In the genomic region with DNA sequence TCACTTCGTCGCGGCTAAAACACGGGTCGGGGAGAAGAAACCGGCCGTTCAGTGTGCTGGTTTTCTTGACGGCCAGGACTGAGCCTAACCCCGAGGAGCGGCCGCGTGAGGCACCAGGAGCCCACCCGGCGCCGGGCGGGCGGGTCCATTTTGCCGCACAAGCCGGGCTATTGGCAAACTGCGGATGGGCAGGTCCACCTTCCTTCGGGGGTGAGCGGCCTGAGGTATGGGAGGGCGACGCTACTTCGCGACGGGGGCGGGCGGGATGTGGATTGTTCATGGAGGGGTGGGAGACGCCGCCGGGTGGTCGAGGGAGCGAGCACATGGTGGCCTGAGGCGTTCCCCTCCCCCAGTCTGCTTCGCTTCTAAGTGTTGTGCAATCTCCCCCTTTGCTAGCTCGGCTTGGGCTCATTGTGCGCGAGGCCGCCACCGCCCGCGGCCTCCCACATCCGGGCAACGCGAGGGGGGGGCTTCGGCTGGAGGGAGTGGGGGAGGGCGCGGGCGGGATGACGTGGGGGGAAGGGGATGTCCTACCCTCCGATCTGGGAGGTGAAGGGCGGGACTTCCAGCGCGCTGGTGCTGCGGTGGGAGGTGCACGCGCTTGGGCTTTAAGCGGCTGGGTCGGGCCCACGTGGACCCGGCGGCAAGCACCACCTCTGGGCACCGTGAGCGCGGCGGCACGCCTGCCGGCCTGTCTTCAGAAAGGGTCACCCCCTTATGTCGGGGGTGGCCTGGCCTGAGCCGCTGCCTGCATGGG, we compare ENCODE assay signal across 8 cellular contexts.
A peak's percentile ranks its signal among the peaks of the same experiment; 100 is the strongest.
DNase-seq lines count a peak whose midpoint lies in the region; ATAC-seq lines count a peak whose summit lies in the region.

No MANE protein-coding gene starts in this region.

- ATAC-seq in HG02642 (IDR thresholded peaks at IDR 0.05; ENCODE audit: poor library complexity, unreplicated experiment) = peak; percentile 19
- ATAC-seq in GM19455 (IDR thresholded peaks at IDR 0.05; ENCODE audit: unreplicated experiment) = no peak

- peak; percentile 80 for DNase-seq in D341Med (ENCODE audit: low spot score)
- peak; percentile 33 for DNase-seq in NK-92 (lab: John Stamatoyannopoulos, UW; ENCODE audit: unreplicated experiment)
- peak; percentile 81 to 87 for DNase-seq in activated CD8-positive, alpha-beta memory T cell treated with anti-CD3 and anti-CD28 coated beads for 1 hour (ENCODE audit: extremely low read depth in 1 of 2, low read depth in 1 of 2)
- peak; percentile 85 for DNase-seq in effector CD8-positive, alpha-beta T cell (lab: John Stamatoyannopoulos, UW)
- DNase-seq in medulla oblongata (ENCODE audit: extremely low spot score) = peak; percentile 94
- peak; percentile 81 to 88 (median 82) for DNase-seq in stimulated activated CD4-positive, alpha-beta T cell treated with anti-CD3 and anti-CD28 coated beads, TNF-alpha, amount 100 ng/mL, for 24 hours (ENCODE audit: low read depth in 3 of 3)

Comparison
In these comparisons a context has a peak if more than half of its experiments do, and no peak if none do; other contexts are left out.
1. DNase-seq: peak in every context shown above with its lines; median percentile 94 in medulla oblongata; 85 in effector CD8-positive, alpha-beta T cell; 84 in activated CD8-positive, alpha-beta memory T cell treated with anti-CD3 and anti-CD28 coated beads for 1 hour; 82 in stimulated activated CD4-positive, alpha-beta T cell treated with anti-CD3 and anti-CD28 coated beads, TNF-alpha, amount 100 ng/mL, for 24 hours; 80 in D341Med; 33 in NK-92.